Comparison of ENCODE assay signal across 26 cellular contexts in the genomic region with DNA sequence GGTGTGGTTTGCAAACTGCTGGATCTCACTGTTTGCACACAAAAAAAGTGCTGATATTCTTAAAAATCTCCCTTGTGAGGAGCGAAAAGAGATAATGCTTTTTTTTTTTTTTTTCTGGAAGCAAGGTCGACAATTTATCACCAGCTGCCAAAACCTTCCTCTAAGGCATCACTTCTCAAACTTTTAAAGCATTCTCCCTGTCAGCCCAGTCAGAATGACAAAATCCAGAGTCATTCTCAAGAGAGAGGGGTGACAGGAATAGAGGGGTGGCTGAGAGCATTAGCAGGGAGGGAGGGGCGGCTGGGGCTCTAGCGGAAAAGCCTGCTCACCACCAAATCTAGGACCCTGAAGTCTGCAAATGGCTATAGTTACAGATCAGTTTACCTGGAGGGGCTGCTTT.
DNase-seq lines count a peak whose midpoint lies in the region; ATAC-seq, FAIRE-seq and TF ChIP-seq lines count a peak whose summit lies in the region.
"Had no signal": no experiment of that assay in that cellular context is flagged by ENCODE, and none has a peak within 500 bp of the region (broad histone marks: within the 10 kb centered on the region; RNA-seq: fewer than 3 reads in every experiment).

No MANE protein-coding gene starts in this region.

- BruUV-seq in K562 (replicated peaks; lab: Mats Ljungman, UMichigan), result no TSS peak

- no peak for TF ChIP-seq CTCF in cardiac muscle cell (IDR thresholded peaks at IDR 0.05; ENCODE audit: low read depth, low read length)
- no peak for TF ChIP-seq CTCF in K562 (IDR thresholded peaks at IDR 0.05 in 2 of 3, conservative IDR thresholded peaks at IDR 0.05 in 1 of 3; ENCODE audit: insufficient read depth in 2 of 3, low read depth in 1 of 3, low read length in 3 of 3)
- no peak for TF ChIP-seq CTCF in transverse colon (IDR thresholded peaks at IDR 0.05)

- H3K9me1 ChIP-seq in K562 (ENCODE audit: control insufficient read depth, insufficient read depth, low read length), result no peaks in the 10 kb centered on the region

- intact Hi-C loops in Right ventricle myocardium inferior (cut with DNase I), result no loop called here
- intact Hi-C loops in K562 (cut with micrococcal nuclease), result no loop called here
- intact Hi-C loops in transverse colon (cut with DNase I; ENCODE audit: low total_unique reads), result no loop called here

- no peaks in the 10 kb centered on the region for H4K20me1 ChIP-seq in K562 (replicated peaks; ENCODE audit: control insufficient read depth, insufficient read depth, low read length)

- no peak overlapping the region for H3K27ac Mint-ChIP-seq in activated T-helper 17 cell treated with anti-CD3 and anti-CD28 coated beads, Interleukin-2, amount 50 U/mL, for 72 hours
- H3K27ac Mint-ChIP-seq: B cell; CD8-positive, alpha-beta T cell had no signal

- ATAC-seq in Right ventricle myocardium inferior, result no peak
- ATAC-seq in K562, result no peak
- ATAC-seq in activated T-helper 17 cell treated with anti-CD3 and anti-CD28 coated beads, Interleukin-2, amount 50 U/mL, for 72 hours (replicated peaks), result no peak
- ATAC-seq: CD8-positive, alpha-beta T cell; GM12878; HCT116 had no signal

- CTCF ChIA-PET in K562 (lab: Yijun Ruan, JAX; ENCODE audit: low intra/inter-chr PET ratio), result no interaction called here

- H3K27ac ChIP-seq in cardiac muscle cell, result peak overlapping the region; percentile 71
- no peak overlapping the region for H3K27ac ChIP-seq in K562 (ENCODE audit: extremely low read depth, low read depth, low read length)
- H3K27ac ChIP-seq in muscle layer of colon (ENCODE audit: low read depth, low read length), result peak overlapping the region; percentile 47
- peak overlapping the region in 3 of 4 donors; percentile 35 to 67 (median 48) for H3K27ac ChIP-seq in transverse colon
- H3K27ac ChIP-seq: 22Rv1 had no signal

- H3K9me3 ChIP-seq in cardiac muscle cell (ENCODE audit: low read depth), result no peaks in the 10 kb centered on the region
- H3K9me3 ChIP-seq in K562 (replicated peaks; ENCODE audit: control insufficient read depth, insufficient read depth, low read depth, low read length), result no peaks in the 10 kb centered on the region
- no peaks in the 10 kb centered on the region for H3K9me3 ChIP-seq in muscle layer of colon (ENCODE audit: low read length)
- H3K9me3 ChIP-seq in transverse colon, result no peaks in the 10 kb centered on the region
- H3K9me3 ChIP-seq: Caco-2, MG63 had no signal

- POLR2A ChIA-PET in K562 (lab: Yijun Ruan, JAX), result no interaction called here

- no peak overlapping the region for H3K4me2 ChIP-seq in K562 (ENCODE audit: insufficient read depth, low read length)

- TF ChIP-seq EP300 in K562 (IDR thresholded peaks at IDR 0.05; ENCODE audit: low read length) (no peak), transverse colon (IDR thresholded peaks at IDR 0.05; ENCODE audit: low read depth) (no peak)

- H3K4me1 Mint-ChIP-seq in activated T-helper 17 cell treated with anti-CD3 and anti-CD28 coated beads, Interleukin-2, amount 50 U/mL, for 72 hours, result peaks cover 4% of the 10 kb centered on the region
- H3K4me1 Mint-ChIP-seq: B cell had no signal

- no peak overlapping the region for H3K9ac ChIP-seq in K562 (ENCODE audit: insufficient read depth in 1 of 2, low read depth in 2 of 2, low read length in 2 of 2)
- H3K9ac ChIP-seq in muscle layer of colon (ENCODE audit: low read length), result no peak overlapping the region

- H3K4me1 ChIP-seq in cardiac muscle cell (ENCODE audit: low read depth), result peaks cover 44% of the 10 kb centered on the region
- H3K4me1 ChIP-seq in K562 (replicated peaks in 1 of 2; ENCODE audit: control insufficient read depth in 2 of 2, insufficient read depth in 2 of 2, low read length in 2 of 2), result peaks cover 4 to 20% of the 10 kb centered on the region in 2 experiments; a peak in 3 of 5 replicates
- peaks cover 37% of the 10 kb centered on the region for H3K4me1 ChIP-seq in muscle layer of colon (ENCODE audit: insufficient read depth, low read length)
- peaks cover 0 to 19% (median 3%) of the 10 kb centered on the region in 4 donors for H3K4me1 ChIP-seq in transverse colon

- H3K4me3 ChIP-seq in cardiac muscle cell, result no peak overlapping the region
- H3K4me3 ChIP-seq in K562, result no peak overlapping the region
- no peak overlapping the region for H3K4me3 ChIP-seq in muscle layer of colon (ENCODE audit: low read depth in 1 of 2, low read length in 2 of 2)
- no peak overlapping the region for H3K4me3 ChIP-seq in transverse colon
- H3K4me3 ChIP-seq: GM12878, MG63 had no signal

- H3K27me3 Mint-ChIP-seq in activated T-helper 17 cell treated with anti-CD3 and anti-CD28 coated beads, Interleukin-2, amount 50 U/mL, for 72 hours, result no peaks in the 10 kb centered on the region

- no peak for FAIRE-seq in K562 (lab: Jason Lieb, UNC)
- FAIRE-seq: GM12878, GM19239 had no signal

- no peak for TF ChIP-seq RAD21 in K562 (CRISPR knock-in tag; conservative IDR thresholded peaks at IDR 0.05 in 1 of 2, IDR thresholded peaks at IDR 0.05 in 1 of 2)

- H3K36me3 ChIP-seq in cardiac muscle cell, result no peaks in the 10 kb centered on the region
- H3K36me3 ChIP-seq in K562 (ENCODE audit: control insufficient read depth, insufficient read depth, low read length), result no peaks in the 10 kb centered on the region
- no peaks in the 10 kb centered on the region for H3K36me3 ChIP-seq in muscle layer of colon (ENCODE audit: insufficient read depth, low read length)
- H3K36me3 ChIP-seq in transverse colon, result no peaks in the 10 kb centered on the region
- H3K36me3 ChIP-seq: MG63 had no signal

- DNase-seq in cardiac muscle cell (ENCODE audit: low read depth in 1 of 2, low spot score in 1 of 2), result peak in 1 of 2 donors; percentile 84
- no peak for DNase-seq in Right ventricle myocardium inferior (ENCODE audit: missing footprints)
- DNase-seq in K562 (ENCODE audit: extremely low read depth in 1 of 4, low spot score in 3 of 4), result no peak
- DNase-seq in transverse colon, result no peak
- no peak for DNase-seq in medulla oblongata (ENCODE audit: extremely low spot score)
- DNase-seq in cortex of kidney (lab: John Stamatoyannopoulos, UW), result no peak
- DNase-seq: Caco-2; CD8-positive, alpha-beta T cell; DMS79; EL; GDM1; KG1; MG63; NCI-H1694; NCI-H2029 treated with DMSO at 0.1 percent for 48 hours; NCI-H2227 treated with DMSO at 0.1 percent for 48 hours; NCI-H69; RPMI8226; SHP77 treated with DMSO at 0.1 percent for 48 hours had no signal

- WGBS in K562 (ENCODE audit: insufficient coverage, low coverage, missing lambda C conversion rate), result 20% methylated on average over 4 of the region's 4 CpGs
- WGBS in transverse colon (ENCODE audit: low coverage in 1 of 2), 2 donors, result 73 to 75% methylated on average over 2 to 4 of the region's 4 CpGs

- H3K79me2 ChIP-seq in K562 (ENCODE audit: control insufficient read depth, insufficient read depth, low read length), result no peaks in the 10 kb centered on the region

- in situ Hi-C loops in K562 (cut with MboI) (no loop called here), transverse colon (cut with MboI; ENCODE audit: low pct_ligation_motif_present in 1 of 4, low pct_unique_long_range_greater_than_20kb in 1 of 4, low sequenced_read_pairs in 3 of 4) (no loop called here)

- no peak overlapping the region for H3K4me3 Mint-ChIP-seq in activated T-helper 17 cell treated with anti-CD3 and anti-CD28 coated beads, Interleukin-2, amount 50 U/mL, for 72 hours
- H3K4me3 Mint-ChIP-seq: B cell; CD8-positive, alpha-beta T cell had no signal

- no peaks in the 10 kb centered on the region for H3K36me3 Mint-ChIP-seq in activated T-helper 17 cell treated with anti-CD3 and anti-CD28 coated beads, Interleukin-2, amount 50 U/mL, for 72 hours (ENCODE audit: low read depth)
- H3K36me3 Mint-ChIP-seq: CD8-positive, alpha-beta T cell had no signal

- no peak overlapping the region for H2AFZ ChIP-seq in K562 (ENCODE audit: low read depth, low read length)

- no peaks in the 10 kb centered on the region for H3K9me3 Mint-ChIP-seq in activated T-helper 17 cell treated with anti-CD3 and anti-CD28 coated beads, Interleukin-2, amount 50 U/mL, for 72 hours
- H3K9me3 Mint-ChIP-seq: CD8-positive, alpha-beta T cell had no signal

- H3K27me3 ChIP-seq in cardiac muscle cell (no peaks in the 10 kb centered on the region), K562 (ENCODE audit: control insufficient read depth in 2 of 2, insufficient read depth in 2 of 2, low read length in 2 of 2) (peaks cover 0 to 23% of the 10 kb centered on the region in 2 experiments; a peak in 2 of 5 replicates), muscle layer of colon (ENCODE audit: control insufficient read depth in 1 of 2, insufficient read depth in 2 of 2, low read length in 2 of 2) (no peaks in the 10 kb centered on the region), transverse colon (no peaks in the 10 kb centered on the region)
- H3K27me3 ChIP-seq: MG63 had no signal

- TF ChIP-seq POLR2A in K562 (conservative IDR thresholded peaks at IDR 0.05) (no peak), transverse colon (IDR thresholded peaks at IDR 0.05) (no peak)

TF ChIP-seq in K562, 482 proteins besides CTCF, POLR2A, EP300 and RAD21 (continues in another document):
- TF ChIP-seq ZNF184 (CRISPR knock-in tag; IDR thresholded peaks at IDR 0.05) (no peak), GATAD2A (IDR thresholded peaks at IDR 0.05) (no peak), XRCC3 (IDR thresholded peaks at IDR 0.05) (no peak), STAT5B (CRISPR knock-in tag; IDR thresholded peaks at IDR 0.05) (no peak), ZNF316 (IDR thresholded peaks at IDR 0.05) (peak; percentile 17; the same call in 1 of the 2 replicates), CREB1 (IDR thresholded peaks at IDR 0.05) (no peak), CREB1 (CRISPR knock-in tag; IDR thresholded peaks at IDR 0.05) (no peak), CBFA2T2 (conservative IDR thresholded peaks at IDR 0.05) (no peak), ZNF584 (CRISPR knock-in tag; IDR thresholded peaks at IDR 0.05; ENCODE audit: low read depth) (no peak)
- TF ChIP-seq, protein P1, sequence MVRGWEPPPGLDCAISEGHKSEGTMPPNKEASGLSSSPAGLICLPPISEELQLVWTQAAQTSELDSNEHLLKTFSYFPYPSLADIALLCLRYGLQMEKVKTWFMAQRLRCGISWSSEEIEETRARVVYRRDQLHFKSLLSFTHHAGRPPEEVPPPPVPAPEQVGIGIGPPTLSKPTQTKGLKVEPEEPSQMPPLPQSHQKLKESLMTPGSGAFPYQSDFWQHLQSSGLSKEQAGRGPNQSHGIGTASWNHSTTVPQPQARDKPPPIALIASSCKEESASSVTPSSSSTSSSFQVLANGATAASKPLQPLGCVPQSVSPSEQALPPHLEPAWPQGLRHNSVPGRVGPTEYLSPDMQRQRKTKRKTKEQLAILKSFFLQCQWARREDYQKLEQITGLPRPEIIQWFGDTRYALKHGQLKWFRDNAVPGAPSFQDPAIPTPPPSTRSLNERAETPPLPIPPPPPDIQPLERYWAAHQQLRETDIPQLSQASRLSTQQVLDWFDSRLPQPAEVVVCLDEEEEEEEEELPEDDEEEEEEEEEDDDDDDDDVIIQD (CRISPR knock-in tag; IDR thresholded peaks at IDR 0.05), result no peak
